In the genomic region with DNA sequence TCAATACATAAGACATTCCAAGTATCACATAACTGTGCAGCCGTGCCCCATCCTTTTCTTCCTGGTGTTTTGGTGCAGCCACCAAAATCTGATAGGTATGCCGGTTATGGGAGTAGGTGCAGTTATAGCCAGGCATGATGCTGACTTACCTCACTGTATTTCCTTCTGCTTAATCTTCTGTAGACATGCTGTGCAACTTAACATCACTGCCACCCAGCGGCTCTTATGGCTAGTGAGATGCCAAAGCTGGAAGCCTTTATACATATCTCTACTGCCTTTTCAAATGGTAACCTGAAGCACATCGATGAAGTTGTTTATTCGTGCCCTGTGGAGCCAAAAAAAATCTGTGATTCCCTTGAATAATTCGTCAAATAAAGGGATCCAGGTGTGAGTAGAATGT, we compare ENCODE assay signal across 10 cellular contexts. TPM values are rescaled to one million over a fixed set of nuclear protein-coding genes. Genes with fewer than 3 reads are reported as not detected.
DNase-seq lines count a peak whose midpoint lies in the region; ATAC-seq and TF ChIP-seq lines count a peak whose summit lies in the region.
"Not testable (repeated sequence)": the region's sequence is repeated elsewhere in the genome, so short reads cannot be mapped to it uniquely, and the experiment has no call there.
"Had no signal": no experiment of that assay in that cellular context is flagged by ENCODE, and none has a peak within 500 bp of the region (broad histone marks: within the 10 kb centered on the region; RNA-seq: fewer than 3 reads in every experiment).

No MANE protein-coding gene starts in this region.

- not testable (repeated sequence) for H3K9me3 Mint-ChIP-seq in activated naive CD4-positive, alpha-beta T cell treated with anti-CD3 and anti-CD28 coated beads for 36 hours

- ATAC-seq in left lobe of liver, result peak; percentile 50

- TF ChIP-seq CTCF in BE2C (IDR thresholded peaks at IDR 0.05; ENCODE audit: low read depth, low read length), result peak; percentile 13; the same call in 1 of the 2 replicates
- peak; percentile 24; the same call in 1 of the 2 replicates for TF ChIP-seq CTCF in GM12875 (IDR thresholded peaks at IDR 0.05; ENCODE audit: borderline replicate concordance, insufficient read depth, low read depth, low read length)
- peak; percentile 48 for TF ChIP-seq CTCF in epithelial cell of esophagus (IDR thresholded peaks at IDR 0.05; ENCODE audit: insufficient read depth, low read depth, low read length, missing control alignments)

- peaks cover 28% of the 10 kb centered on the region for H3K27me3 Mint-ChIP-seq in activated naive CD4-positive, alpha-beta T cell treated with anti-CD3 and anti-CD28 coated beads for 36 hours (ENCODE audit: low read depth)

- H3K27me3 ChIP-seq in BE2C, result not testable (repeated sequence)

- intact Hi-C loops in activated naive CD4-positive, alpha-beta T cell treated with anti-CD3 and anti-CD28 coated beads for 36 hours (cut with micrococcal nuclease), result loop anchor here (1.0 kb wide), 1 partner anchor 181 kb away; no protein-coding TSS in a partner anchor

- H3K36me3 Mint-ChIP-seq in activated naive CD4-positive, alpha-beta T cell treated with anti-CD3 and anti-CD28 coated beads for 36 hours (ENCODE audit: low read depth), result not testable (repeated sequence)

- H3K27ac Mint-ChIP-seq in activated naive CD4-positive, alpha-beta T cell treated with anti-CD3 and anti-CD28 coated beads for 36 hours, result not testable (repeated sequence)

- H3K9me3 ChIP-seq in BE2C, result not testable (repeated sequence)

- not testable (repeated sequence) for H3K4me1 Mint-ChIP-seq in activated naive CD4-positive, alpha-beta T cell treated with anti-CD3 and anti-CD28 coated beads for 36 hours (ENCODE audit: low read depth)

- H3K4me3 Mint-ChIP-seq in activated naive CD4-positive, alpha-beta T cell treated with anti-CD3 and anti-CD28 coated beads for 36 hours, result not testable (repeated sequence)

- DNase-seq in BE2C, result peak; percentile 27
- peak; percentile 31 for DNase-seq in NCI-H146 (lab: John Stamatoyannopoulos, UW)
- peak; percentile 69 for DNase-seq in RKO (ENCODE audit: low spot score)
- DNase-seq in activated naive CD4-positive, alpha-beta T cell treated with anti-CD3 and anti-CD28 coated beads for 36 hours, result peak; percentile 52
- DNase-seq in epithelial cell of esophagus (ENCODE audit: low read depth), result peak; percentile 44
- not testable (repeated sequence) for DNase-seq in left lobe of liver (ENCODE audit: low spot score)
- DNase-seq in skeletal muscle cell (ENCODE audit: low read depth), result peak; percentile 0

- H3K4me1 ChIP-seq in BE2C, result not testable (repeated sequence)

- H3K36me3 ChIP-seq in BE2C, result not testable (repeated sequence)

- not testable (repeated sequence) for H3K4me3 ChIP-seq in BE2C (ENCODE audit: low read depth, low read length); GM12875 (ENCODE audit: low read depth, low read length); epithelial cell of esophagus (ENCODE audit: low read length); skeletal muscle cell (ENCODE audit: low read depth, low read length)

- CTCF ChIA-PET in activated naive CD4-positive, alpha-beta T cell treated with anti-CD3 and anti-CD28 coated beads for 36 hours (lab: Charles Lee), result interaction anchor here (0.8 to 1.3 kb wide), 2 partner anchors 12 to 181 kb away, joined by 6 to 7 read pairs; no protein-coding TSS in a partner anchor

RNA-seq across cellular contexts. Expression of gene RAB6D, which starts 28.6 kb away (rescaled TPM):
- polyA plus RNA-seq in BE2C (2012; ENCODE audit: insufficient read depth, insufficient read length, low read depth), result 1.3 TPM
- not detected for total RNA-seq in activated naive CD4-positive, alpha-beta T cell treated with anti-CD3 and anti-CD28 coated beads for 36 hours
- not detected for total RNA-seq in left lobe of liver
- total RNA-seq: T-helper 2 cell treated with Interferon-gamma antibody and Interleukin-4, amounts not matched to agents 100 ng/mL and 5 ng/mL, for 36 hours had no signal
- polyA plus RNA-seq: CD14-positive monocyte had no signal
